1 cellular context compared by ENCODE assay signal in the genomic region with DNA sequence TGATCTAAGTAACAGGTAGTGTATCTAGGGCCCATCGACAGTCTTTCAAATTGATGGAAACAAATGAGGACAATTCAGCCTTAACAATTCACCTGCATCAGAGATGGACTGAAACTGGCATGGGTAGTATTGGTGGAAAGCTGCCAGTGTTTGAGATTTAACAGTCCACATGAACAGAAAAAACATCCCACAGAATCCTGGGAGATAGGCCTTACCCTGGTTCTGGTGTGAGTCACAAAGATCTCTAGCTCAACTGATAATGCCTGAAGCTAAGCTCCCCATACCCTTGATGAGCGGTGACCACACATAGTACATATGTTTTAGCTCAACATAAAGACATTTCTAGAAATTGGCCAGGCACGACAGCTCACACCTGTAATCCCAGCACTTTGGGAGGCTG.
TF ChIP-seq lines count a peak whose summit lies in the region.

No MANE protein-coding gene starts in this region.

TF ChIP-seq in HepG2, 621 proteins besides CTCF, POLR2A, EP300 and RAD21:
- TF ChIP-seq, protein P1, sequence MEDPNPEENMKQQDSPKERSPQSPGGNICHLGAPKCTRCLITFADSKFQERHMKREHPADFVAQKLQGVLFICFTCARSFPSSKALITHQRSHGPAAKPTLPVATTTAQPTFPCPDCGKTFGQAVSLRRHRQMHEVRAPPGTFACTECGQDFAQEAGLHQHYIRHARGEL (CRISPR knock-in tag; IDR thresholded peaks at IDR 0.05), result no peak
